Comparison of ENCODE assay signal across 1 cellular context in the genomic region with DNA sequence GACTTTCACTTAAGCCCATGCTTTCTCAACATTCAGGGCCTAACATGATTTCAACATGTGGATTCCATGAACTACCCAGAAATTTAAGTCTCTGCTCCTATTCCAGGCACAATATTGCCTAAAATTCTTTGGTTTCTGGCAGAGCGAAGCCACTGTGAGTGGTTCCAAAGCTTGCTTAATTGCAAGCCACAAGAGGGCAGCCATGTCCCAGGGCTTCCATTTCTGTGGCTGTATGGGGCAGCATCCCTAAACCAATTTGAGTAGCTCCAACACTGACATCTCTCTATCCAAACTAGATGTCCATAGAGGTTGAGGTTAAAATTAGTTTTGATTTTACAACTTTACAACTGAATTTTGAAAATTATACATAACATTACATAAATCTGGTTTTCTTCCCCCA.
TF ChIP-seq lines count a peak whose summit lies in the region.

No MANE protein-coding gene starts in this region.

TF ChIP-seq in HepG2, 621 proteins besides CTCF, POLR2A, EP300 and RAD21:
- TF ChIP-seq, protein P1, sequence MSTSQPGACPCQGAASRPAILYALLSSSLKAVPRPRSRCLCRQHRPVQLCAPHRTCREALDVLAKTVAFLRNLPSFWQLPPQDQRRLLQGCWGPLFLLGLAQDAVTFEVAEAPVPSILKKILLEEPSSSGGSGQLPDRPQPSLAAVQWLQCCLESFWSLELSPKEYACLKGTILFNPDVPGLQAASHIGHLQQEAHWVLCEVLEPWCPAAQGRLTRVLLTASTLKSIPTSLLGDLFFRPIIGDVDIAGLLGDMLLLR (CRISPR knock-in tag; IDR thresholded peaks at IDR 0.05), result no peak
- TF ChIP-seq MIXL1 (CRISPR knock-in tag; IDR thresholded peaks at IDR 0.05) (0 out of 2 replicates have a peak, but pooled peaks have one; percentile 31), ZNF788 (CRISPR knock-in tag; IDR thresholded peaks at IDR 0.05; ENCODE audit: borderline replicate concordance) (no peak), STAG1 (CRISPR knock-in tag; IDR thresholded peaks at IDR 0.05) (peak; percentile 83), PHF5A (CRISPR knock-in tag; IDR thresholded peaks at IDR 0.05; ENCODE audit: low read depth, unreplicated experiment) (no peak), SMC3 (IDR thresholded peaks at IDR 0.05; ENCODE audit: low read length) (peak; percentile 77)
- TF ChIP-seq, protein P2, sequence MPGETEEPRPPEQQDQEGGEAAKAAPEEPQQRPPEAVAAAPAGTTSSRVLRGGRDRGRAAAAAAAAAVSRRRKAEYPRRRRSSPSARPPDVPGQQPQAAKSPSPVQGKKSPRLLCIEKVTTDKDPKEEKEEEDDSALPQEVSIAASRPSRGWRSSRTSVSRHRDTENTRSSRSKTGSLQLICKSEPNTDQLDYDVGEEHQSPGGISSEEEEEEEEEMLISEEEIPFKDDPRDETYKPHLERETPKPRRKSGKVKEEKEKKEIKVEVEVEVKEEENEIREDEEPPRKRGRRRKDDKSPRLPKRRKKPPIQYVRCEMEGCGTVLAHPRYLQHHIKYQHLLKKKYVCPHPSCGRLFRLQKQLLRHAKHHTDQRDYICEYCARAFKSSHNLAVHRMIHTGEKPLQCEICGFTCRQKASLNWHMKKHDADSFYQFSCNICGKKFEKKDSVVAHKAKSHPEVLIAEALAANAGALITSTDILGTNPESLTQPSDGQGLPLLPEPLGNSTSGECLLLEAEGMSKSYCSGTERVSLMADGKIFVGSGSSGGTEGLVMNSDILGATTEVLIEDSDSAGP (CRISPR knock-in tag; IDR thresholded peaks at IDR 0.05; ENCODE audit: borderline replicate concordance), result no peak
